ENCODE assay signal across 18 cellular contexts in genomic region chr6:166245148-166245547, GRCh38.
DNase-seq lines count a peak whose midpoint lies in the region; ATAC-seq and TF ChIP-seq lines count a peak whose summit lies in the region.
"Had no signal": no experiment of that assay in that cellular context is flagged by ENCODE, and none has a peak within 500 bp of the region (broad histone marks: within the 10 kb centered on the region; RNA-seq: fewer than 3 reads in every experiment).

No MANE protein-coding gene starts in this region.

- ATAC-seq in GM18502 (IDR thresholded peaks at IDR 0.05; ENCODE audit: poor library complexity, unreplicated experiment) (peak; percentile 1), HG03575 (IDR thresholded peaks at IDR 0.05; ENCODE audit: extremely low read depth, insufficient number of reproducible peaks, low FRiP score, unreplicated experiment) (peak; percentile 8), HG03442 (IDR thresholded peaks at IDR 0.05; ENCODE audit: unreplicated experiment) (no peak), upper lobe of right lung (no peak)

- DNase-seq in CD4-positive, alpha-beta memory T cell, result no peak
- DNase-seq in immature natural killer cell (no peak), vagina (ENCODE audit: extremely low spot score in 2 of 2) (no peak), upper lobe of right lung (no peak)
- DNase-seq: cerebellar nuclear complex; erythroblast; GM23248; hippocampal formation; mucosa of descending colon; NCI-H1436 treated with DMSO at 0.1 percent for 48 hours; NCI-H2171; NCI-H69; stimulated activated CD4-positive, alpha-beta T cell treated with anti-CD3 and anti-CD28 coated beads, Interleukin-1b, Interleukin-23, amount 100 ng/mL, for 48 hours had no signal

- intact Hi-C loops in CD4-positive, alpha-beta memory T cell (cut with micrococcal nuclease), result no loop called here
- intact Hi-C loops in vagina (cut with DNase I) (no loop called here), upper lobe of right lung (cut with DNase I) (no loop called here)

- H3K4me1 Mint-ChIP-seq in CD4-positive, alpha-beta memory T cell, result peaks cover 14 to 38% (median 26%) of the 10 kb centered on the region in 4 donors
- H3K4me1 Mint-ChIP-seq in immature natural killer cell, result peaks cover 33 to 46% of the 10 kb centered on the region in 2 donors

- H3K27ac ChIP-seq in CD4-positive, alpha-beta memory T cell (ENCODE audit: low read depth, low read length), result no peak overlapping the region
- H3K27ac ChIP-seq in vagina, result no peak overlapping the region
- H3K27ac ChIP-seq in upper lobe of right lung, result no peak overlapping the region
- H3K27ac ChIP-seq: ascending aorta, GM23248, tibial nerve had no signal

- no peaks in the 10 kb centered on the region for H3K36me3 ChIP-seq in CD4-positive, alpha-beta memory T cell (ENCODE audit: insufficient read depth, low read length)
- H3K36me3 ChIP-seq in vagina (no peaks in the 10 kb centered on the region), upper lobe of right lung (no peaks in the 10 kb centered on the region)
- H3K36me3 ChIP-seq: ascending aorta, tibial nerve had no signal

- TF ChIP-seq CTCF in vagina (IDR thresholded peaks at IDR 0.05) (no peak), upper lobe of right lung (IDR thresholded peaks at IDR 0.05) (no peak)

- CTCF ChIA-PET in CD4-positive, alpha-beta memory T cell (lab: Charles Lee; ENCODE audit: partially characterized antibody), result interaction anchor here (1.0 to 1.7 kb wide), 4 partner anchors 8 to 88 kb away, joined by 3 to 4 read pairs (median 3); no protein-coding TSS in a partner anchor

- peak overlapping the region in 5 of 8 donors; percentile 67 to 91 (median 82) for H3K4me3 Mint-ChIP-seq in CD4-positive, alpha-beta memory T cell
- peak overlapping the region; percentile 79 to 88 (median 81) for H3K4me3 Mint-ChIP-seq in immature natural killer cell

- TF ChIP-seq POLR2A in vagina (IDR thresholded peaks at IDR 0.05), result no peak

- POLR2A ChIA-PET in CD4-positive, alpha-beta memory T cell (lab: Charles Lee; ENCODE audit: partially characterized antibody), result interaction anchor here (1.4 to 5.8 kb wide), 4 partner anchors 8 to 14 kb away, joined by 4 to 30 read pairs (median 10); no protein-coding TSS in a partner anchor

- H3K27ac Mint-ChIP-seq in CD4-positive, alpha-beta memory T cell, result peak overlapping the region in 2 of 7 donors; percentile 55 to 90
- peak overlapping the region; percentile 87 to 92 (median 90) for H3K27ac Mint-ChIP-seq in immature natural killer cell

- no peaks in the 10 kb centered on the region for H3K9me3 Mint-ChIP-seq in CD4-positive, alpha-beta memory T cell
- H3K9me3 Mint-ChIP-seq in immature natural killer cell, result no peaks in the 10 kb centered on the region

- peaks cover 0 to 1% of the 10 kb centered on the region in 2 donors for H3K27me3 Mint-ChIP-seq in CD4-positive, alpha-beta memory T cell
- peaks cover 12 to 29% (median 15%) of the 10 kb centered on the region in 3 donors for H3K27me3 Mint-ChIP-seq in immature natural killer cell (ENCODE audit: low read depth in 3 of 3)

- H3K4me3 ChIP-seq in CD4-positive, alpha-beta memory T cell (ENCODE audit: low read length in 2 of 2), result no peak overlapping the region
- no peak overlapping the region for H3K4me3 ChIP-seq in vagina
- H3K4me3 ChIP-seq in upper lobe of right lung, result no peak overlapping the region
- H3K4me3 ChIP-seq: ascending aorta, GM23248, mucosa of descending colon had no signal

- no peaks in the 10 kb centered on the region for H3K9me3 ChIP-seq in CD4-positive, alpha-beta memory T cell (ENCODE audit: control insufficient read depth in 1 of 2, low read length in 2 of 2)
- H3K9me3 ChIP-seq in vagina (no peaks in the 10 kb centered on the region), upper lobe of right lung (no peaks in the 10 kb centered on the region)
- H3K9me3 ChIP-seq: ascending aorta, mucosa of descending colon, tibial nerve had no signal

- no peaks in the 10 kb centered on the region for H3K27me3 ChIP-seq in CD4-positive, alpha-beta memory T cell (ENCODE audit: insufficient read depth, low read length)
- no peaks in the 10 kb centered on the region for H3K27me3 ChIP-seq in vagina
- H3K27me3 ChIP-seq in upper lobe of right lung, result no peaks in the 10 kb centered on the region
- H3K27me3 ChIP-seq: ascending aorta, tibial nerve had no signal

- H3K4me1 ChIP-seq in CD4-positive, alpha-beta memory T cell (ENCODE audit: insufficient read depth, low read length), result peaks cover 30% of the 10 kb centered on the region
- H3K4me1 ChIP-seq in vagina (no peaks in the 10 kb centered on the region), upper lobe of right lung (no peaks in the 10 kb centered on the region)
- H3K4me1 ChIP-seq: ascending aorta, tibial nerve had no signal

- H3K36me3 Mint-ChIP-seq in CD4-positive, alpha-beta memory T cell, result no peaks in the 10 kb centered on the region
- H3K36me3 Mint-ChIP-seq in immature natural killer cell, result no peaks in the 10 kb centered on the region

Comparison
In these comparisons a context has a peak if more than half of its experiments do, and no peak if none do; other contexts are left out.
1. ATAC-seq: peak in GM18502 (single experiment) and HG03575 (single experiment); none in HG03442 (single experiment) and upper lobe of right lung (single experiment).